8 cellular contexts compared by ENCODE assay signal in genomic region chr13:21176982-21177284, GRCh38. TPM values are rescaled to one million over a fixed set of nuclear protein-coding genes. Genes with fewer than 3 reads are reported as not detected.
DNase-seq lines count a peak whose midpoint lies in the region; ATAC-seq, FAIRE-seq and TF ChIP-seq lines count a peak whose summit lies in the region.

No MANE protein-coding gene starts in this region.

- intact Hi-C loops in CD14-positive monocyte (cut with micrococcal nuclease) (loop anchor here (5.0 to 10.0 kb wide), 6 partner anchors 118 to 428 kb away; partner anchors contain the start of gene MICU2 (in 1 of the 2)), HepG2 (cut with micrococcal nuclease; ENCODE audit: unreplicated experiment) (loop anchor here (2.0 kb wide), 1 partner anchor 66 kb away; no protein-coding TSS in a partner anchor)

- FAIRE-seq in astrocyte (lab: Jason Lieb, UNC) (no peak), HepG2 (lab: Jason Lieb, UNC) (no peak)

- H3K36me3 Mint-ChIP-seq in CD14-positive monocyte (no peaks in the 10 kb centered on the region), astrocyte (ENCODE audit: low read depth, unreplicated experiment) (no peaks in the 10 kb centered on the region)

- no peak for TF ChIP-seq POLR2A in HepG2 (IDR thresholded peaks at IDR 0.05; ENCODE audit: insufficient read depth in 1 of 2, low read depth in 2 of 2, low read length in 2 of 2)

- TF ChIP-seq RAD21 in HepG2 (CRISPR knock-in tag; IDR thresholded peaks at IDR 0.05), result peak; percentile 3; the same call in 1 of the 2 replicates

- 0% methylated on average over 16 of the region's 26 CpGs for WGBS in HepG2 (ENCODE audit: low lambda C conversion rate)
- under 1% methylated on average over 26 of the region's 26 CpGs for WGBS in thymus

- H3K79me2 ChIP-seq in astrocyte (ENCODE audit: insufficient read depth, low read length), result peaks cover 47% of the 10 kb centered on the region
- peaks cover 50% of the 10 kb centered on the region for H3K79me2 ChIP-seq in HepG2 (ENCODE audit: insufficient read depth, low read length)

- POLR2A ChIA-PET in HepG2 (lab: Yijun Ruan, JAX), result interaction anchor here (0.9 to 2.1 kb wide), 17 partner anchors 8 to 289 kb away, joined by 3 to 15 read pairs (median 3); partner anchors contain the start of genes LATS2, XPO4 and ZDHHC20

- no peak for TF ChIP-seq EP300 in HepG2 (IDR thresholded peaks at IDR 0.05; ENCODE audit: low read depth in 2 of 2, low read length in 2 of 2)
- TF ChIP-seq EP300 in HepG2 (CRISPR knock-in tag; IDR thresholded peaks at IDR 0.05; ENCODE audit: borderline replicate concordance), result no peak

- H3K4me2 ChIP-seq in astrocyte (ENCODE audit: low read length) (peak overlapping the region; percentile 88), HepG2 (ENCODE audit: low read depth, low read length) (peak overlapping the region; percentile 83)

- H3K4me3 Mint-ChIP-seq in CD14-positive monocyte (peak overlapping the region; percentile 98), astrocyte (ENCODE audit: unreplicated experiment) (peak overlapping the region; percentile 96)

- H3K27me3 ChIP-seq in astrocyte (ENCODE audit: insufficient read depth, low read length), result no peaks in the 10 kb centered on the region
- no peaks in the 10 kb centered on the region; a peak in 3 of 5 replicates for H3K27me3 ChIP-seq in HepG2 (ENCODE audit: control insufficient read depth in 1 of 2, insufficient read depth in 2 of 2, low read length in 2 of 2)
- no peaks in the 10 kb centered on the region for H3K27me3 ChIP-seq in thymus (ENCODE audit: control insufficient read depth, insufficient read depth)

- in situ Hi-C loops in HepG2 (cut with HindIII; ENCODE audit: extremely low pct_ligation_motif_present, low pct_unique_long_range_greater_than_20kb), result loop anchor here (10.0 kb wide), 1 partner anchor 232 kb away; no protein-coding TSS in a partner anchor

- peak overlapping the region; percentile 89 for H3K9ac ChIP-seq in astrocyte (ENCODE audit: low read length)
- peak overlapping the region; percentile 94 for H3K9ac ChIP-seq in HepG2 (ENCODE audit: insufficient read depth, low read depth, low read length)

- TF ChIP-seq CTCF in CD14-positive monocyte (IDR thresholded peaks at IDR 0.05), result no peak
- TF ChIP-seq CTCF in astrocyte (IDR thresholded peaks at IDR 0.05; ENCODE audit: insufficient read depth, low read depth, low read length), result no peak
- TF ChIP-seq CTCF in HepG2 (CRISPR knock-in tag; IDR thresholded peaks at IDR 0.05), result no peak
- TF ChIP-seq CTCF in GM20000 (IDR thresholded peaks at IDR 0.05; ENCODE audit: extremely low read depth, missing control alignments), result no peak

- CTCF ChIA-PET in HepG2 (lab: Yijun Ruan, JAX; ENCODE audit: low intra/inter-chr PET ratio, low total read pairs), result no interaction called here

- H3K27me3 Mint-ChIP-seq in CD14-positive monocyte (ENCODE audit: low read depth in 3 of 3) (no peaks in the 10 kb centered on the region), astrocyte (ENCODE audit: low read depth, unreplicated experiment) (no peaks in the 10 kb centered on the region)

- peak overlapping the region; percentile 87 for H2AFZ ChIP-seq in astrocyte (ENCODE audit: low read depth, low read length)
- no peak overlapping the region for H2AFZ ChIP-seq in HepG2 (ENCODE audit: low read length)

- H3K36me3 ChIP-seq in astrocyte (ENCODE audit: insufficient read depth, low read length) (no peaks in the 10 kb centered on the region), HepG2 (replicated peaks in 1 of 2; ENCODE audit: control insufficient read depth in 1 of 2, insufficient read depth in 2 of 2, low read length in 2 of 2) (no peaks in the 10 kb centered on the region), thymus (ENCODE audit: control insufficient read depth, insufficient read depth) (peaks cover 4% of the 10 kb centered on the region)

- DNase-seq in CD14-positive monocyte (ENCODE audit: low spot score), result no peak
- no peak for DNase-seq in astrocyte (ENCODE audit: low read depth)
- DNase-seq in HepG2 (ENCODE audit: low spot score), result no peak
- DNase-seq in GM20000 (ENCODE audit: low spot score), result no peak
- DNase-seq in GM03348 (ENCODE audit: low spot score), result no peak

- TSS peak; percentile 87 for BruUV-seq in HepG2 (replicated peaks; lab: Mats Ljungman, UMichigan)

- H3K27ac ChIP-seq in astrocyte (ENCODE audit: low read depth, low read length) (peak overlapping the region; percentile 87), HepG2 (ENCODE audit: extremely low read length, insufficient read depth, low read length) (peak overlapping the region; percentile 92), thymus (ENCODE audit: low read depth) (peak overlapping the region; percentile 94)

- ATAC-seq in GM19438 (IDR thresholded peaks at IDR 0.05; ENCODE audit: low read depth, unreplicated experiment) (peak; percentile 18), HG03457 (IDR thresholded peaks at IDR 0.05; ENCODE audit: unreplicated experiment) (peak; percentile 7), HepG2 (peak; percentile 42)

- H3K9me3 Mint-ChIP-seq in CD14-positive monocyte, result no peaks in the 10 kb centered on the region
- no peaks in the 10 kb centered on the region for H3K9me3 Mint-ChIP-seq in astrocyte (ENCODE audit: unreplicated experiment)

- H3K27ac Mint-ChIP-seq in CD14-positive monocyte (peak overlapping the region; percentile 86 to 98 (median 95)), astrocyte (ENCODE audit: unreplicated experiment) (peak overlapping the region; percentile 87)

- H3K4me1 ChIP-seq in astrocyte (ENCODE audit: insufficient read depth, low read length) (peaks cover 7% of the 10 kb centered on the region), HepG2 (ENCODE audit: insufficient read depth, low read length) (peaks cover 52% of the 10 kb centered on the region), thymus (ENCODE audit: control insufficient read depth, insufficient read depth, low read length) (peaks cover 9% of the 10 kb centered on the region)

- H4K20me1 ChIP-seq in astrocyte (ENCODE audit: insufficient read depth, low read length) (peaks cover 7% of the 10 kb centered on the region), HepG2 (ENCODE audit: insufficient read depth, low read length) (peaks cover 5% of the 10 kb centered on the region; the same call in 1 of the 2 replicates)

- H3K9me3 ChIP-seq in astrocyte (ENCODE audit: insufficient read depth, low read depth, low read length), result no peaks in the 10 kb centered on the region
- no peaks in the 10 kb centered on the region for H3K9me3 ChIP-seq in HepG2 (ENCODE audit: low read length)
- no peaks in the 10 kb centered on the region for H3K9me3 ChIP-seq in thymus (ENCODE audit: control insufficient read depth)

- H3K4me3 ChIP-seq in astrocyte (ENCODE audit: insufficient read depth, low read depth, low read length) (peak overlapping the region; percentile 82), HepG2 (replicated peaks in 1 of 3; ENCODE audit: insufficient read depth in 1 of 3, low read depth in 2 of 3, low read length in 3 of 3) (peak overlapping the region; percentile 77 to 99 (median 95)), thymus (ENCODE audit: low read length) (peak overlapping the region; percentile 78)

- H3K4me1 Mint-ChIP-seq in CD14-positive monocyte, result peaks cover 17% of the 10 kb centered on the region
- peaks cover 6% of the 10 kb centered on the region for H3K4me1 Mint-ChIP-seq in astrocyte (ENCODE audit: low read depth, unreplicated experiment)

RNA-seq across cellular contexts. Expression of gene MRPL57, which starts 0.5 kb away (rescaled TPM):
- 10 to 100 TPM; 41.1 to 52.3 TPM for polyA plus RNA-seq in CD14-positive monocyte
- 12.6 and 14.2 TPM in 2 replicates for total RNA-seq in astrocyte
- total RNA-seq in HepG2 (2016; rRNA removed; fragmentation: Illumina TruSeq; extraction: Trizol), result 35.2 and 36.7 TPM in 2 replicates
- 24.1 and 31.0 TPM in 2 replicates for total RNA-seq in HepG2 (2016; cell fraction: cytosol; rRNA removed; fragmentation: Illumina TruSeq; extraction: Trizol; ENCODE audit: low read depth)
- total RNA-seq in HepG2 (2016; cell fraction: insoluble cytoplasmic fraction; rRNA removed; fragmentation: Illumina TruSeq; extraction: Trizol), result 34.7 and 38.6 TPM in 2 replicates
- 29.6 and 35.7 TPM in 2 replicates for total RNA-seq in HepG2 (2016; cell fraction: membrane; rRNA removed; fragmentation: Illumina TruSeq; extraction: Trizol)
- total RNA-seq in HepG2 (2016; cell fraction: nucleus; rRNA removed; fragmentation: Illumina TruSeq; extraction: Trizol), result 15.9 and 17.6 TPM in 2 replicates
- 19.5 and 20.7 TPM in 2 replicates for polyA plus RNA-seq in HepG2 (2011; rRNA removed)
- polyA plus RNA-seq in HepG2 (2011; cell fraction: cytosol; rRNA removed), result 14.4 and 14.5 TPM in 2 replicates
- 8.1 and 8.4 TPM in 2 replicates for polyA plus RNA-seq in HepG2 (2011; cell fraction: nucleus; rRNA removed)
- polyA plus RNA-seq in HepG2 (2012), result 15.7 and 17.3 TPM in 2 replicates
- 22.3 and 31.7 TPM in 2 replicates for polyA plus RNA-seq in HepG2 (2016; cell fraction: cytosol; fragmentation: Illumina TruSeq; extraction: Trizol; ENCODE audit: low read depth)
- polyA plus RNA-seq in HepG2 (2016; cell fraction: insoluble cytoplasmic fraction; fragmentation: Illumina TruSeq; extraction: Trizol; ENCODE audit: low read depth), result 37.6 and 39.8 TPM in 2 replicates
- polyA plus RNA-seq in HepG2 (2016; cell fraction: membrane; fragmentation: Illumina TruSeq; extraction: Trizol; ENCODE audit: low read depth), result 25.6 and 30.0 TPM in 2 replicates
- 23.6 and 24.3 TPM in 2 replicates for polyA plus RNA-seq in HepG2 (2016; cell fraction: nucleus; fragmentation: Illumina TruSeq; extraction: Trizol; ENCODE audit: insufficient read depth, low read depth)
- polyA minus RNA-seq in HepG2 (2011; rRNA and poly(A)+ RNA removed; ENCODE audit: low replicate concordance), result 5.5 and 12.7 TPM in 2 replicates
- polyA minus RNA-seq in HepG2 (2011; cell fraction: cytosol; rRNA and poly(A)+ RNA removed), result 5.7 and 9.1 TPM in 2 replicates
- 4.7 and 5.8 TPM in 2 replicates for polyA minus RNA-seq in HepG2 (2011; cell fraction: nucleus; rRNA and poly(A)+ RNA removed)
- 30.1 TPM for polyA plus RNA-seq in thymus

RNA-seq across cellular contexts. Expression of gene SKA3, which starts 0.6 kb away (rescaled TPM):
- polyA plus RNA-seq in CD14-positive monocyte (1 to 10 TPM in 1 of 2 donors, under 1 TPM in 1; 0.49 to 2.5 TPM), HepG2 (2011; rRNA removed) (3.5 and 7.2 TPM in 2 replicates), thymus (1.5 TPM)
- total RNA-seq in astrocyte (1.7 and 2.4 TPM in 2 replicates), HepG2 (2016; rRNA removed; fragmentation: Illumina TruSeq; extraction: Trizol) (10.8 and 15.2 TPM in 2 replicates)
- total RNA-seq in HepG2 (2016; cell fraction: cytosol; rRNA removed; fragmentation: Illumina TruSeq; extraction: Trizol; ENCODE audit: low read depth), result 32.3 and 33.6 TPM in 2 replicates
- 10.7 and 15.4 TPM in 2 replicates for total RNA-seq in HepG2 (2016; cell fraction: insoluble cytoplasmic fraction; rRNA removed; fragmentation: Illumina TruSeq; extraction: Trizol)
- 15.1 and 15.7 TPM in 2 replicates for total RNA-seq in HepG2 (2016; cell fraction: membrane; rRNA removed; fragmentation: Illumina TruSeq; extraction: Trizol)
- total RNA-seq in HepG2 (2016; cell fraction: nucleus; rRNA removed; fragmentation: Illumina TruSeq; extraction: Trizol), result 7.0 and 8.7 TPM in 2 replicates
- polyA plus RNA-seq in HepG2 (2011; cell fraction: cytosol; rRNA removed), result 3.3 and 3.7 TPM in 2 replicates
- 2.4 and 2.6 TPM in 2 replicates for polyA plus RNA-seq in HepG2 (2011; cell fraction: nucleus; rRNA removed)
- 2.8 and 6.8 TPM in 2 replicates for polyA plus RNA-seq in HepG2 (2012)
- 5.2 and 8.0 TPM in 2 replicates for polyA plus RNA-seq in HepG2 (2016; cell fraction: cytosol; fragmentation: Illumina TruSeq; extraction: Trizol; ENCODE audit: low read depth)
- 28.3 and 32.2 TPM in 2 replicates for polyA plus RNA-seq in HepG2 (2016; cell fraction: insoluble cytoplasmic fraction; fragmentation: Illumina TruSeq; extraction: Trizol; ENCODE audit: low read depth)
- 11.8 and 12.9 TPM in 2 replicates for polyA plus RNA-seq in HepG2 (2016; cell fraction: membrane; fragmentation: Illumina TruSeq; extraction: Trizol; ENCODE audit: low read depth)
- 20.6 and 22.8 TPM in 2 replicates for polyA plus RNA-seq in HepG2 (2016; cell fraction: nucleus; fragmentation: Illumina TruSeq; extraction: Trizol; ENCODE audit: insufficient read depth, low read depth)
- polyA minus RNA-seq in HepG2 (2011; rRNA and poly(A)+ RNA removed; ENCODE audit: low replicate concordance), result 3.8 and 12.1 TPM in 2 replicates
- polyA minus RNA-seq in HepG2 (2011; cell fraction: cytosol; rRNA and poly(A)+ RNA removed), result 5.1 and 6.2 TPM in 2 replicates
- 6.5 and 6.8 TPM in 2 replicates for polyA minus RNA-seq in HepG2 (2011; cell fraction: nucleus; rRNA and poly(A)+ RNA removed)

RNA-seq across cellular contexts. Expression of gene SAP18, which starts 37.0 kb away (rescaled TPM):
- 100 to 1,000 TPM; 270 to 293 TPM for polyA plus RNA-seq in CD14-positive monocyte
- 286 and 296 TPM in 2 replicates for total RNA-seq in astrocyte
- total RNA-seq in HepG2 (2016; rRNA removed; fragmentation: Illumina TruSeq; extraction: Trizol), result 173 and 251 TPM in 2 replicates
- total RNA-seq in HepG2 (2016; cell fraction: cytosol; rRNA removed; fragmentation: Illumina TruSeq; extraction: Trizol; ENCODE audit: low read depth), result 49.2 and 61.1 TPM in 2 replicates
- 172 and 283 TPM in 2 replicates for total RNA-seq in HepG2 (2016; cell fraction: insoluble cytoplasmic fraction; rRNA removed; fragmentation: Illumina TruSeq; extraction: Trizol)
- 49.8 and 50.3 TPM in 2 replicates for total RNA-seq in HepG2 (2016; cell fraction: membrane; rRNA removed; fragmentation: Illumina TruSeq; extraction: Trizol)
- 53.8 and 59.6 TPM in 2 replicates for total RNA-seq in HepG2 (2016; cell fraction: nucleus; rRNA removed; fragmentation: Illumina TruSeq; extraction: Trizol)
- polyA plus RNA-seq in HepG2 (2011; rRNA removed), result 51.8 and 70.6 TPM in 2 replicates
- 19.5 and 28.1 TPM in 2 replicates for polyA plus RNA-seq in HepG2 (2011; cell fraction: cytosol; rRNA removed)
- polyA plus RNA-seq in HepG2 (2011; cell fraction: nucleus; rRNA removed), result 8.5 and 14.1 TPM in 2 replicates
- polyA plus RNA-seq in HepG2 (2012), result 141 and 173 TPM in 2 replicates
- 63.3 and 66.1 TPM in 2 replicates for polyA plus RNA-seq in HepG2 (2016; cell fraction: cytosol; fragmentation: Illumina TruSeq; extraction: Trizol; ENCODE audit: low read depth)
- 371 and 383 TPM in 2 replicates for polyA plus RNA-seq in HepG2 (2016; cell fraction: insoluble cytoplasmic fraction; fragmentation: Illumina TruSeq; extraction: Trizol; ENCODE audit: low read depth)
- polyA plus RNA-seq in HepG2 (2016; cell fraction: membrane; fragmentation: Illumina TruSeq; extraction: Trizol; ENCODE audit: low read depth), result 53.3 and 57.7 TPM in 2 replicates
- polyA plus RNA-seq in HepG2 (2016; cell fraction: nucleus; fragmentation: Illumina TruSeq; extraction: Trizol; ENCODE audit: insufficient read depth, low read depth), result 143 and 153 TPM in 2 replicates
- polyA minus RNA-seq in HepG2 (2011; rRNA and poly(A)+ RNA removed; ENCODE audit: low replicate concordance), result 3.5 and 5.1 TPM in 2 replicates
- 6.9 and 13.9 TPM in 2 replicates for polyA minus RNA-seq in HepG2 (2011; cell fraction: cytosol; rRNA and poly(A)+ RNA removed)
- 35.3 and 41.3 TPM in 2 replicates for polyA minus RNA-seq in HepG2 (2011; cell fraction: nucleus; rRNA and poly(A)+ RNA removed)
- 134 TPM for polyA plus RNA-seq in thymus
